Comparison of ENCODE assay signal across 25 cellular contexts in genomic region chr2:45282646-45283045, GRCh38.
"Had no signal": no experiment of that assay in that cellular context is flagged by ENCODE, and none has a peak within 500 bp of the region (broad histone marks: within the 10 kb centered on the region; RNA-seq: fewer than 3 reads in every experiment).

No MANE protein-coding gene starts in this region.

- H3K27me3 ChIP-seq: sigmoid colon, stomach, vagina had no signal

- H3K4me3 ChIP-seq: adrenal gland, lower lobe of right lung, sigmoid colon, smooth muscle cell, stomach, suprapubic skin, vagina had no signal

- H3K4me1 ChIP-seq: adrenal gland, lower lobe of right lung, sigmoid colon, suprapubic skin, vagina had no signal

- H3K4me2 ChIP-seq: smooth muscle cell had no signal

- H3K36me3 Mint-ChIP-seq: activated naive CD8-positive, alpha-beta T cell; naive thymus-derived CD4-positive, alpha-beta T cell; stimulated activated memory B cell treated with anti-CD40 and anti-IgM and Interleukin-4, amounts not matched to agents 10 μg/mL and 1 μg/mL and 100 μg/mL, for 72 hours; type B pancreatic cell had no signal

- H3K4me1 Mint-ChIP-seq: activated T-helper 17 cell treated with anti-CD3 and anti-CD28 coated beads, Interleukin-2, amount 50 U/mL, for 72 hours; naive thymus-derived CD4-positive, alpha-beta T cell; neural crest cell; stimulated activated memory B cell treated with anti-CD40 and anti-IgM and Interleukin-4, amounts not matched to agents 10 μg/mL and 1 μg/mL and 100 μg/mL, for 72 hours had no signal

- H3K4me3 Mint-ChIP-seq: activated naive CD8-positive, alpha-beta T cell; activated T-helper 17 cell treated with anti-CD3 and anti-CD28 coated beads, Interleukin-2, amount 50 U/mL, for 72 hours; naive thymus-derived CD4-positive, alpha-beta T cell; neural crest cell; stimulated activated memory B cell treated with anti-CD40 and anti-IgM and Interleukin-4, amounts not matched to agents 10 μg/mL and 1 μg/mL and 100 μg/mL, for 72 hours; type B pancreatic cell had no signal

- H3K9me3 ChIP-seq: adrenal gland, lower lobe of right lung, sigmoid colon, suprapubic skin, vagina had no signal

- ATAC-seq: activated T-helper 17 cell treated with anti-CD3 and anti-CD28 coated beads, Interleukin-2, amount 50 U/mL, for 72 hours; left lobe of liver; lower lobe of right lung; naive thymus-derived CD4-positive, alpha-beta T cell; stimulated activated memory B cell treated with anti-CD40 and anti-IgM and Interleukin-4, amounts not matched to agents 10 μg/mL and 1 μg/mL and 100 μg/mL, for 72 hours had no signal

- H3K36me3 ChIP-seq: adrenal gland, lower lobe of right lung, sigmoid colon, stomach, suprapubic skin, vagina had no signal

- DNase-seq: activated CD4-positive, alpha-beta T cell treated with anti-CD3 and anti-CD28 coated beads for 1 hour; activated T-cell treated with anti-CD3 and anti-CD28 coated beads, Interleukin-2, amount 50 U/mL, for 1 hour; adrenal gland; cerebellar nuclear complex; cortex of kidney; erythroblast; foreskin fibroblast; kidney; lower lobe of right lung; naive thymus-derived CD4-positive, alpha-beta T cell; retina; sigmoid colon; stimulated activated CD4-positive, alpha-beta T cell treated with anti-CD3 and anti-CD28 coated beads, Interleukin-15, amount 100 ng/mL, for 24 hours; stomach; T-helper 9 cell had no signal

- H3K9me3 Mint-ChIP-seq: activated T-helper 17 cell treated with anti-CD3 and anti-CD28 coated beads, Interleukin-2, amount 50 U/mL, for 72 hours; neural crest cell; stimulated activated memory B cell treated with anti-CD40 and anti-IgM and Interleukin-4, amounts not matched to agents 10 μg/mL and 1 μg/mL and 100 μg/mL, for 72 hours; type B pancreatic cell had no signal

- H3K27ac ChIP-seq: adrenal gland, lower lobe of right lung, sigmoid colon, stomach, suprapubic skin, vagina had no signal

- H3K27ac Mint-ChIP-seq: activated naive CD8-positive, alpha-beta T cell; activated T-helper 17 cell treated with anti-CD3 and anti-CD28 coated beads, Interleukin-2, amount 50 U/mL, for 72 hours; naive thymus-derived CD4-positive, alpha-beta T cell; progenitor cell of endocrine pancreas; stimulated activated memory B cell treated with anti-CD40 and anti-IgM and Interleukin-4, amounts not matched to agents 10 μg/mL and 1 μg/mL and 100 μg/mL, for 72 hours; type B pancreatic cell had no signal
